In genomic region chr12:2376855-2377657, GRCh38 we compare ENCODE assay signal across 16 cellular contexts.
DNase-seq lines count a peak whose midpoint lies in the region; ATAC-seq and TF ChIP-seq lines count a peak whose summit lies in the region.
"Had no signal": no experiment of that assay in that cellular context is flagged by ENCODE, and none has a peak within 500 bp of the region (broad histone marks: within the 10 kb centered on the region; RNA-seq: fewer than 3 reads in every experiment).

No MANE protein-coding gene starts in this region.

- no peak overlapping the region for H2AK5ac ChIP-seq in H9 (ENCODE audit: insufficient read length, low read length)

- H3K4me1 ChIP-seq in H9 (ENCODE audit: insufficient read depth, low read length), result peaks cover 2% of the 10 kb centered on the region; the same call in 1 of the 2 replicates
- H3K4me1 ChIP-seq: suprapubic skin had no signal

- peaks cover 12% of the 10 kb centered on the region in 2 experiments for H3K4me1 Mint-ChIP-seq in H9

- H4K20me1 ChIP-seq in H9 (ENCODE audit: control insufficient read depth, insufficient read depth, insufficient read length), result no peaks in the 10 kb centered on the region
- H4K20me1 ChIP-seq: BLaER1 treated with 17β-estradiol and CSF1 and Interleukin-3, amounts not matched to agents 10 nM and 100 nM had no signal

- H3K27ac Mint-ChIP-seq in H9, result peak overlapping the region in 1 of 3 experiments; percentile 28; a peak in 1 of 7 replicates
- H3K27ac Mint-ChIP-seq: progenitor cell of endocrine pancreas had no signal

- H3K4ac ChIP-seq in H9 (ENCODE audit: low read depth, low read length), result no peak overlapping the region

- TF ChIP-seq CTCF in H9 (conservative IDR thresholded peaks at IDR 0.05), result no peak

- no peak overlapping the region for H3K9ac ChIP-seq in H9 (ENCODE audit: extremely low read depth, insufficient read length, low read length)
- H3K9ac ChIP-seq: BLaER1 treated with 17β-estradiol and CSF1 and Interleukin-3, amounts not matched to agents 10 nM and 100 nM had no signal

- H2BK15ac ChIP-seq in H9 (ENCODE audit: low read depth, low read length), result no peak overlapping the region

- no peak overlapping the region for H3K14ac ChIP-seq in H9 (ENCODE audit: insufficient read depth, low read length)

- no peaks in the 10 kb centered on the region for H3K79me2 ChIP-seq in H9 (ENCODE audit: insufficient read depth, low read length)

- H3K9me3 Mint-ChIP-seq in H9, result no peaks in the 10 kb centered on the region; a peak in 1 of 5 replicates

- WGBS in H9 (ENCODE audit: extremely low coverage, insufficient read length, low lambda C conversion rate), result no CpG with 5 or more reads among the region's 22 CpGs

- no peaks in the 10 kb centered on the region for H3K36me3 Mint-ChIP-seq in H9 (ENCODE audit: insufficient read depth in 1 of 3, low read depth in 3 of 3)

- no peak overlapping the region for H3K4me3 Mint-ChIP-seq in H9

- no peaks in the 10 kb centered on the region for H3K23me2 ChIP-seq in H9 (ENCODE audit: insufficient read length, low read depth, low read length, poor library complexity, severe bottlenecking)

- no peak overlapping the region for H2BK20ac ChIP-seq in H9 (ENCODE audit: low read depth, low read length, poor library complexity, severe bottlenecking)

- DNase-seq in H9 (peak; percentile 94), NCI-H2081 treated with DMSO at 0.1 percent for 48 hours (lab: John Stamatoyannopoulos, UW) (peak; percentile 86), SK-N-DZ (ENCODE audit: low spot score) (peak; percentile 63), renal cortical epithelial cell (ENCODE audit: low read depth) (peak; percentile 6), 8988T (no peak)
- DNase-seq: activated CD4-positive, alpha-beta T cell treated with anti-CD3 and anti-CD28 coated beads for 4 hours; activated T-cell treated with anti-CD3 and anti-CD28 coated beads, Interleukin-2, amount 50 U/mL, for 1 hour; kidney; NCI-H526 treated with DMSO at 0.1 percent for 48 hours; Right ventricle myocardium superior had no signal

- no peak overlapping the region for H3K18ac ChIP-seq in H9 (ENCODE audit: insufficient read length, low read depth, low read length)

- H3K79me1 ChIP-seq in H9 (ENCODE audit: insufficient read depth, low read depth, low read length, poor library complexity, severe bottlenecking), result no peaks in the 10 kb centered on the region

- ATAC-seq in HG03521 (IDR thresholded peaks at IDR 0.05; ENCODE audit: unreplicated experiment) (no peak), GM21723 (IDR thresholded peaks at IDR 0.05; ENCODE audit: unreplicated experiment) (no peak)

- no peak overlapping the region for H4K8ac ChIP-seq in H9 (replicated peaks; ENCODE audit: insufficient read length, low read depth, low read length)

- H3K4me2 ChIP-seq in H9 (ENCODE audit: insufficient read depth, insufficient read length, low read length), result no peak overlapping the region

- H2BK120ac ChIP-seq in H9 (ENCODE audit: low read depth, low read length, poor library complexity, severe bottlenecking), result no peak overlapping the region

- H3K9me3 ChIP-seq in H9 (ENCODE audit: control insufficient read depth, low read depth, low read length), result no peaks in the 10 kb centered on the region
- H3K9me3 ChIP-seq: suprapubic skin had no signal

- H3T11ph ChIP-seq in H9 (ENCODE audit: low read length), result no peak overlapping the region

- no peak overlapping the region for H3K23ac ChIP-seq in H9 (ENCODE audit: insufficient read length, low read depth, low read length)

- H3K27me3 Mint-ChIP-seq in H9 (ENCODE audit: low read depth), result no peaks in the 10 kb centered on the region; the same call in none of the 2 replicates

- no peaks in the 10 kb centered on the region for H3K27me3 ChIP-seq in H9 (ENCODE audit: insufficient read depth, low read length)
- H3K27me3 ChIP-seq: BLaER1 treated with 17β-estradiol and CSF1 and Interleukin-3, amounts not matched to agents 10 nM and 100 nM; cardiac muscle cell; suprapubic skin had no signal

- no peak overlapping the region for H2BK12ac ChIP-seq in H9 (ENCODE audit: insufficient read length, low read depth, low read length)

- H3K56ac ChIP-seq in H9 (ENCODE audit: insufficient read length, low read depth, low read length), result no peak overlapping the region

- H3K27ac ChIP-seq in H9 (ENCODE audit: insufficient read length, low read depth, low read length), result no peak overlapping the region
- H3K27ac ChIP-seq: BLaER1 treated with 17β-estradiol and CSF1 and Interleukin-3, amounts not matched to agents 10 nM and 100 nM; cardiac muscle cell; suprapubic skin had no signal

- no peak overlapping the region for H2BK5ac ChIP-seq in H9 (ENCODE audit: insufficient read length, low read length)

- H4K91ac ChIP-seq in H9 (ENCODE audit: insufficient read length, low read depth, low read length), result no peak overlapping the region

- no peak overlapping the region for H2AFZ ChIP-seq in H9 (ENCODE audit: low read length)

- no peak overlapping the region for H4K5ac ChIP-seq in H9 (ENCODE audit: insufficient read length, low read depth, low read length)
